In genomic region chr6:131949909-131950766, GRCh38 we compare ENCODE assay signal across 8 cellular contexts. TPM values are rescaled to one million over a fixed set of nuclear protein-coding genes. Genes with fewer than 3 reads are reported as not detected.
DNase-seq lines count a peak whose midpoint lies in the region; ATAC-seq and TF ChIP-seq lines count a peak whose summit lies in the region.

No MANE protein-coding gene starts in this region.

- peak; percentile 23 for ATAC-seq in activated T-helper 17 cell treated with anti-CD3 and anti-CD28 coated beads, Interleukin-2, amount 50 U/mL, for 72 hours (replicated peaks)
- ATAC-seq in HG03039 (IDR thresholded peaks at IDR 0.05; ENCODE audit: unreplicated experiment) = no peak
- ATAC-seq in HG03196 (IDR thresholded peaks at IDR 0.05; ENCODE audit: unreplicated experiment) = no peak

- H3K27ac Mint-ChIP-seq in activated T-helper 17 cell treated with anti-CD3 and anti-CD28 coated beads, Interleukin-2, amount 50 U/mL, for 72 hours = no peak overlapping the region
- H3K27ac Mint-ChIP-seq in nephron = peak overlapping the region; percentile 77 to 95 (median 87)

- peaks cover 6% of the 10 kb centered on the region for H3K4me1 Mint-ChIP-seq in activated T-helper 17 cell treated with anti-CD3 and anti-CD28 coated beads, Interleukin-2, amount 50 U/mL, for 72 hours
- H3K4me1 Mint-ChIP-seq in nephron = peaks cover 62% of the 10 kb centered on the region

- H3K9me3 Mint-ChIP-seq in activated T-helper 17 cell treated with anti-CD3 and anti-CD28 coated beads, Interleukin-2, amount 50 U/mL, for 72 hours = no peaks in the 10 kb centered on the region
- no peaks in the 10 kb centered on the region for H3K9me3 Mint-ChIP-seq in nephron

- in situ Hi-C loops in GM13976 (cut with MboI; ENCODE audit: low sequenced_read_pairs, unreplicated experiment) = no loop called here

- TF ChIP-seq CTCF in GM13976 (IDR thresholded peaks at IDR 0.05; ENCODE audit: borderline replicate concordance, control extremely low read depth, extremely low read depth, insufficient read depth, missing control alignments) (peak; percentile 17), nephron (IDR thresholded peaks at IDR 0.05; ENCODE audit: unreplicated experiment in 3 of 3) (peak; percentile 50 to 55 (median 54))

- H3K4me3 Mint-ChIP-seq in activated T-helper 17 cell treated with anti-CD3 and anti-CD28 coated beads, Interleukin-2, amount 50 U/mL, for 72 hours = peak overlapping the region; percentile 77
- H3K4me3 Mint-ChIP-seq in nephron = peak overlapping the region; percentile 85 to 98 (median 93)

- peaks cover 59% of the 10 kb centered on the region for H3K27me3 Mint-ChIP-seq in activated T-helper 17 cell treated with anti-CD3 and anti-CD28 coated beads, Interleukin-2, amount 50 U/mL, for 72 hours
- no peaks in the 10 kb centered on the region for H3K27me3 Mint-ChIP-seq in nephron (ENCODE audit: low read depth)

- DNase-seq in AG08396 (ENCODE audit: low spot score) = peak; percentile 61
- DNase-seq in GM13976 (ENCODE audit: low spot score) = peak; percentile 69
- peak; percentile 4 for DNase-seq in NCI-H2107 treated with DMSO at 0.1 percent for 48 hours (lab: John Stamatoyannopoulos, UW; ENCODE audit: unreplicated experiment)
- DNase-seq in foreskin melanocyte = peak; percentile 52

- H3K36me3 Mint-ChIP-seq in activated T-helper 17 cell treated with anti-CD3 and anti-CD28 coated beads, Interleukin-2, amount 50 U/mL, for 72 hours (ENCODE audit: low read depth) = no peaks in the 10 kb centered on the region
- H3K36me3 Mint-ChIP-seq in nephron (ENCODE audit: low read depth) = peaks cover 15% of the 10 kb centered on the region

RNA-seq across cellular contexts. Expression of gene CCN2, which starts 1.0 kb away (rescaled TPM):
- not detected for total RNA-seq in activated T-helper 17 cell treated with anti-CD3 and anti-CD28 coated beads, Interleukin-2, amount 50 U/mL, for 72 hours

Comparison
In these comparisons a context has a peak if more than half of its experiments do, and no peak if none do; other contexts are left out.
1. DNase-seq: peak in every context shown above with its lines; median percentile 69 in GM13976; 61 in AG08396; 52 in foreskin melanocyte; 4 in NCI-H2107 treated with DMSO at 0.1 percent for 48 hours.